ENCODE assay signal across 31 cellular contexts in the genomic region with DNA sequence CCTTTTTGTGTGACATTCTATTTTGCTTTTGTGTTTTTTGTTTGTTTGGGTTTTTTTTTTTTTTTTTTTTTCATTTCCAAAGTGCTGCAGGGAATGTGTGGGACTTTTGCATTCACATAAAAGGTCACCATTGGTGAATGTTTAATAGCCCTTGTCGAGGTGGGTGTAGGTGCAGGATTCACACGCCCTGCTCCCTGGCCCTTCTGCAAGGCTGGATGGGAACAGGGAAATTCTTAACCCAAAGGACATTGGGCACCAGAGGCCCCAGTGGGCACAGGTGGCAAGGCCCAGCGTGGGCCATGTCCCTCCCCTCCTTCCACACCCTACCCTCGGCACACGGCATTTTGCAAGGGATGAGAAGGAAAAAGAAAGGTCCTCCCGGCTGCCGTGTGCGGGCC. TPM values are rescaled to one million over a fixed set of nuclear protein-coding genes. Genes with fewer than 3 reads are reported as not detected.
DNase-seq lines count a peak whose midpoint lies in the region; ATAC-seq, FAIRE-seq and TF ChIP-seq lines count a peak whose summit lies in the region.
"Had no signal": no experiment of that assay in that cellular context is flagged by ENCODE, and none has a peak within 500 bp of the region (broad histone marks: within the 10 kb centered on the region; RNA-seq: fewer than 3 reads in every experiment).

No MANE protein-coding gene starts in this region.

- H3K4me3 ChIP-seq in BLaER1: no peak overlapping the region
- H3K4me3 ChIP-seq in body of pancreas: no peak overlapping the region
- H3K4me3 ChIP-seq in pancreas: no peak overlapping the region
- H3K4me3 ChIP-seq: PC-9, upper lobe of right lung had no signal

- H3K4me1 Mint-ChIP-seq in activated CD4-positive, alpha-beta T cell treated with anti-CD3 and anti-CD28 coated beads for 36 hours: no peaks in the 10 kb centered on the region
- H3K4me1 Mint-ChIP-seq: activated CD4-positive, alpha-beta memory T cell treated with anti-CD3 and anti-CD28 coated beads, Interleukin-2, amount 10 ng/mL, durations not matched to agents 7 days and 5 days; CD4-positive, alpha-beta memory T cell; T-helper 17 cell had no signal

- CTCF ChIA-PET in activated CD4-positive, alpha-beta T cell treated with anti-CD3 and anti-CD28 coated beads for 36 hours (lab: Charles Lee): no interaction called here

- FAIRE-seq in pancreas (lab: Jason Lieb, UNC): no peak
- FAIRE-seq: D721Med, TTC549 had no signal

- H3K36me3 ChIP-seq in BLaER1 (no peaks in the 10 kb centered on the region), body of pancreas (replicated peaks in 1 of 2; ENCODE audit: insufficient read depth in 1 of 2, low read depth in 2 of 2) (no peaks in the 10 kb centered on the region), pancreas (no peaks in the 10 kb centered on the region)
- H3K36me3 ChIP-seq: brain microvascular endothelial cell, upper lobe of right lung had no signal

- ATAC-seq in body of pancreas (peak; percentile 38), left colon (peak; percentile 54), pancreas (peak in 3 of 4 donors; percentile 36 to 55 (median 41)), left ventricle myocardium superior (no peak), GM18907 (IDR thresholded peaks at IDR 0.05; ENCODE audit: unreplicated experiment) (no peak)
- no peak for ATAC-seq in activated CD4-positive, alpha-beta T cell treated with anti-CD3 and anti-CD28 coated beads for 36 hours
- ATAC-seq: left cardiac atrium, T-helper 17 cell, upper lobe of right lung had no signal

- H3K36me3 Mint-ChIP-seq in activated CD4-positive, alpha-beta T cell treated with anti-CD3 and anti-CD28 coated beads for 36 hours (ENCODE audit: low read depth): no peaks in the 10 kb centered on the region
- H3K36me3 Mint-ChIP-seq: CD4-positive, alpha-beta memory T cell had no signal

- no peak overlapping the region for H3K27ac Mint-ChIP-seq in activated CD4-positive, alpha-beta T cell treated with anti-CD3 and anti-CD28 coated beads for 36 hours
- H3K27ac Mint-ChIP-seq: activated CD4-positive, alpha-beta memory T cell treated with anti-CD3 and anti-CD28 coated beads, Interleukin-2, amount 10 ng/mL, durations not matched to agents 7 days and 5 days; CD4-positive, alpha-beta memory T cell; H9; T-helper 17 cell had no signal

- no peak for DNase-seq in body of pancreas
- DNase-seq in left colon: no peak
- peak in 1 of 6 donors; percentile 14 for DNase-seq in pancreas
- DNase-seq in left ventricle myocardium superior: no peak
- DNase-seq in activated CD4-positive, alpha-beta T cell treated with anti-CD3 and anti-CD28 coated beads for 36 hours: no peak
- DNase-seq in anterior cingulate cortex (lab: John Stamatoyannopoulos, UW): no peak
- DNase-seq: 8988T; activated CD4-positive, alpha-beta memory T cell treated with anti-CD3 and anti-CD28 coated beads, Interleukin-2, amount 10 ng/mL, durations not matched to agents 7 days and 5 days; activated CD8-positive, alpha-beta memory T cell treated with anti-CD3 and anti-CD28 coated beads, Interleukin-2, amount 50 U/mL, for 4 hours; activated naive CD4-positive, alpha-beta T cell treated with Interleukin-2 at 50 U/mL for 16 hours; brain microvascular endothelial cell; CD4-positive, alpha-beta memory T cell; EL; H9; left cardiac atrium; mesenchymal stem cell; MV-4-11; NCI-H1436; NCI-H2081 treated with DMSO at 0.1 percent for 48 hours; NCI-H345; NCI-H69; occipital lobe; PC-9; SK-N-SH; stimulated activated CD4-positive, alpha-beta T cell treated with anti-CD3 and anti-CD28 coated beads, Interleukin-4, amount 100 ng/mL, for 24 hours; T-helper 17 cell; upper lobe of right lung had no signal

- H3K27me3 Mint-ChIP-seq in activated CD4-positive, alpha-beta T cell treated with anti-CD3 and anti-CD28 coated beads for 36 hours: peaks cover 9% of the 10 kb centered on the region

- no peaks in the 10 kb centered on the region for H3K9me3 Mint-ChIP-seq in activated CD4-positive, alpha-beta T cell treated with anti-CD3 and anti-CD28 coated beads for 36 hours (ENCODE audit: low read depth)
- H3K9me3 Mint-ChIP-seq: activated CD4-positive, alpha-beta memory T cell treated with anti-CD3 and anti-CD28 coated beads, Interleukin-2, amount 10 ng/mL, durations not matched to agents 7 days and 5 days; CD4-positive, alpha-beta memory T cell had no signal

- 41 to 61% methylated on average over 7 to 8 of the region's 8 CpGs for WGBS in body of pancreas, 2 donors
- WGBS in pancreas, 2 donors: 52 to 54% methylated on average over 8 of the region's 8 CpGs

- H3K9me3 ChIP-seq in BLaER1: peaks cover 7% of the 10 kb centered on the region; the same call in 1 of the 2 replicates
- no peaks in the 10 kb centered on the region for H3K9me3 ChIP-seq in body of pancreas
- no peaks in the 10 kb centered on the region for H3K9me3 ChIP-seq in pancreas
- H3K9me3 ChIP-seq: SK-N-SH, upper lobe of right lung had no signal

- no peak for TF ChIP-seq POLR2A in body of pancreas (IDR thresholded peaks at IDR 0.05)

- H3K4me1 ChIP-seq in BLaER1 (peaks cover 82% of the 10 kb centered on the region), body of pancreas (peaks cover 19% of the 10 kb centered on the region), pancreas (peaks cover 0 to 3% (median 0%) of the 10 kb centered on the region in 3 donors)

- H4K20me1 ChIP-seq in BLaER1: no peaks in the 10 kb centered on the region

- TF ChIP-seq CTCF in body of pancreas (IDR thresholded peaks at IDR 0.05) (no peak), pancreas (IDR thresholded peaks at IDR 0.05) (no peak)

- H3K27ac ChIP-seq in BLaER1: peak overlapping the region; percentile 62; the same call in 1 of the 2 replicates
- peak overlapping the region in 3 of 4 donors; percentile 57 to 69 (median 69) for H3K27ac ChIP-seq in body of pancreas
- H3K27ac ChIP-seq in pancreas: peak overlapping the region in 3 of 4 donors; percentile 39 to 58 (median 41)
- H3K27ac ChIP-seq: brain microvascular endothelial cell, PC-9, upper lobe of right lung had no signal

- H3K9ac ChIP-seq in BLaER1: no peak overlapping the region
- H3K9ac ChIP-seq: SK-N-SH had no signal

- H3K4me3 Mint-ChIP-seq in activated CD4-positive, alpha-beta T cell treated with anti-CD3 and anti-CD28 coated beads for 36 hours: no peak overlapping the region
- H3K4me3 Mint-ChIP-seq: activated CD4-positive, alpha-beta memory T cell treated with anti-CD3 and anti-CD28 coated beads, Interleukin-2, amount 10 ng/mL, durations not matched to agents 7 days and 5 days; CD4-positive, alpha-beta memory T cell; H9; T-helper 17 cell had no signal

- POLR2A ChIA-PET in activated CD4-positive, alpha-beta T cell treated with anti-CD3 and anti-CD28 coated beads for 36 hours (lab: Charles Lee): no interaction called here

- peak overlapping the region; percentile 99 for H3K4me2 ChIP-seq in BLaER1
- H3K4me2 ChIP-seq: PC-9, SK-N-SH had no signal

- intact Hi-C loops in body of pancreas (cut with DNase I) (no loop called here), left colon (cut with DNase I, micrococcal nuclease) (no loop called here), pancreas (cut with DNase I) (no loop called here), left ventricle myocardium superior (cut with micrococcal nuclease) (no loop called here)
- intact Hi-C loops in activated CD4-positive, alpha-beta T cell treated with anti-CD3 and anti-CD28 coated beads for 36 hours (cut with DNase I, micrococcal nuclease): no loop called here

- no peaks in the 10 kb centered on the region for H3K27me3 ChIP-seq in BLaER1
- no peaks in the 10 kb centered on the region for H3K27me3 ChIP-seq in body of pancreas
- H3K27me3 ChIP-seq in pancreas: no peaks in the 10 kb centered on the region
- H3K27me3 ChIP-seq: brain microvascular endothelial cell, upper lobe of right lung had no signal

RNA-seq across cellular contexts. Expression of gene NOTCH1, which starts 50.4 kb away (rescaled TPM):
- total RNA-seq in body of pancreas (10 to 100 TPM; 29.6 to 65.3 TPM), left colon (10 to 100 TPM; 49.5 to 72.2 TPM), pancreas (10 to 100 TPM; 19.6 to 39.8 (median 25.6) TPM), left ventricle myocardium superior (15.4 TPM)
- 10 to 100 TPM in 1 of 2 donors, 1 to 10 TPM in 1; 9.3 to 20.1 TPM for polyA plus RNA-seq in pancreas
- 10 to 100 TPM; 70.0 to 79.4 TPM for total RNA-seq in activated CD4-positive, alpha-beta T cell treated with anti-CD3 and anti-CD28 coated beads for 36 hours

Comparison
In these comparisons a context has a peak if more than half of its experiments do, and no peak if none do; other contexts are left out.
1. ATAC-seq: peak in body of pancreas (single experiment), left colon (single experiment) and pancreas (3 of 4); none in left ventricle myocardium superior (single experiment), activated CD4-positive, alpha-beta T cell treated with anti-CD3 and anti-CD28 coated beads for 36 hours (single experiment) and GM18907 (single experiment).
2. Peak in every context shown above with its lines, with median percentiles within 50 percentile points of each other: H3K27ac ChIP-seq.